8 cellular contexts compared by ENCODE assay signal in genomic region chr7:150778738-150779301, GRCh38. TPM values are rescaled to one million over a fixed set of nuclear protein-coding genes. Genes with fewer than 3 reads are reported as not detected.
A peak's percentile ranks its signal among the peaks of the same experiment; 100 is the strongest.
DNase-seq lines count a peak whose midpoint lies in the region; ATAC-seq and TF ChIP-seq lines count a peak whose summit lies in the region.

No MANE protein-coding gene starts in this region.

- no peak overlapping the region for H3K56ac ChIP-seq in mesendoderm (ENCODE audit: low read length)

- H3K4me1 ChIP-seq in effector memory CD4-positive, alpha-beta T cell (ENCODE audit: control insufficient read depth, insufficient read depth, low read length, poor library complexity, severe bottlenecking), result no peaks in the 10 kb centered on the region
- no peaks in the 10 kb centered on the region for H3K4me1 ChIP-seq in mesendoderm (ENCODE audit: control insufficient read depth, low read depth, low read length)

- no peak overlapping the region for H3K4me3 ChIP-seq in effector memory CD4-positive, alpha-beta T cell (ENCODE audit: insufficient read depth, low read depth, low read length, poor library complexity, severe bottlenecking)
- H3K4me3 ChIP-seq in mesendoderm (ENCODE audit: low read length), result no peak overlapping the region

- no peaks in the 10 kb centered on the region for H3K36me3 ChIP-seq in effector memory CD4-positive, alpha-beta T cell (ENCODE audit: control insufficient read depth, insufficient read depth, low read length)
- no peaks in the 10 kb centered on the region for H3K36me3 ChIP-seq in mesendoderm (ENCODE audit: control insufficient read depth, insufficient read depth, low read length)

- no peak overlapping the region for H3K27ac Mint-ChIP-seq in activated CD8-positive, alpha-beta T cell treated with anti-CD3 and anti-CD28 coated beads for 36 hours

- no peak overlapping the region for H2AK5ac ChIP-seq in mesendoderm (ENCODE audit: low read length)

- ATAC-seq in HG03354 (IDR thresholded peaks at IDR 0.05; ENCODE audit: poor library complexity, severe bottlenecking, unreplicated experiment) (peak; percentile 58), HG02610 (IDR thresholded peaks at IDR 0.05; ENCODE audit: unreplicated experiment) (no peak)
- ATAC-seq in activated CD8-positive, alpha-beta T cell treated with anti-CD3 and anti-CD28 coated beads for 36 hours, result peak; percentile 66

- no peaks in the 10 kb centered on the region for H3K79me2 ChIP-seq in mesendoderm (ENCODE audit: control insufficient read depth, insufficient read depth, low read length)

- TF ChIP-seq CTCF in activated CD8-positive, alpha-beta T cell treated with anti-CD3 and anti-CD28 coated beads for 36 hours (IDR thresholded peaks at IDR 0.05), result peak; percentile 94

- no peak overlapping the region for H2BK15ac ChIP-seq in mesendoderm (replicated peaks; ENCODE audit: low read depth)

- H4K5ac ChIP-seq in mesendoderm (ENCODE audit: low read length), result no peak overlapping the region

- intact Hi-C loops in activated CD8-positive, alpha-beta T cell treated with anti-CD3 and anti-CD28 coated beads for 36 hours (cut with micrococcal nuclease), result no loop called here

- no peaks in the 10 kb centered on the region for H3K9me3 ChIP-seq in effector memory CD4-positive, alpha-beta T cell (ENCODE audit: control insufficient read depth, low read length)

- no peak overlapping the region for H2BK5ac ChIP-seq in mesendoderm (ENCODE audit: low read length)

- CTCF ChIA-PET in activated CD8-positive, alpha-beta T cell treated with anti-CD3 and anti-CD28 coated beads for 36 hours (lab: Charles Lee), result interaction anchor here (0.6 to 1.5 kb wide), 31 partner anchors 8 to 465 kb away, joined by 3 to 16 read pairs (median 4); partner anchors contain the start of gene GIMAP8

- H3K36me3 Mint-ChIP-seq in activated CD8-positive, alpha-beta T cell treated with anti-CD3 and anti-CD28 coated beads for 36 hours (ENCODE audit: low read depth), result peaks cover 1% of the 10 kb centered on the region

- H3K27ac ChIP-seq in effector memory CD4-positive, alpha-beta T cell (ENCODE audit: insufficient read depth, low read length, poor library complexity, severe bottlenecking), result no peak overlapping the region
- no peak overlapping the region for H3K27ac ChIP-seq in mesendoderm (ENCODE audit: low read depth, low read length)

- no peak overlapping the region for H3K23ac ChIP-seq in mesendoderm (ENCODE audit: low read length)

- H3K9ac ChIP-seq in mesendoderm (ENCODE audit: low read length), result no peak overlapping the region

- H3K4ac ChIP-seq in mesendoderm (ENCODE audit: low read depth, low read length), result no peak overlapping the region

- H3K27me3 Mint-ChIP-seq in activated CD8-positive, alpha-beta T cell treated with anti-CD3 and anti-CD28 coated beads for 36 hours, result peaks cover 3% of the 10 kb centered on the region

- peak; percentile 83 for DNase-seq in COLO668 (lab: John Stamatoyannopoulos, UW; ENCODE audit: unreplicated experiment)
- peak; percentile 86 for DNase-seq in NCI-H69 (lab: John Stamatoyannopoulos, UW)
- peak; percentile 85 for DNase-seq in activated CD8-positive, alpha-beta T cell treated with anti-CD3 and anti-CD28 coated beads for 36 hours
- DNase-seq in effector memory CD4-positive, alpha-beta T cell, result peak; percentile 39 to 64 (median 43)
- peak; percentile 72 for DNase-seq in mesendoderm
- peak; percentile 34 to 42 for DNase-seq in stimulated activated CD8-positive, alpha-beta memory T cell treated with anti-CD3 and anti-CD28 coated beads, Interleukin-15, amount 100 ng/mL, for 48 hours (ENCODE audit: low read depth in 2 of 2)

- H3K4me2 ChIP-seq in mesendoderm (ENCODE audit: low read length), result no peak overlapping the region

- H3K4me3 Mint-ChIP-seq in activated CD8-positive, alpha-beta T cell treated with anti-CD3 and anti-CD28 coated beads for 36 hours, result no peak overlapping the region

- H4K8ac ChIP-seq in mesendoderm (ENCODE audit: low read depth, low read length), result no peak overlapping the region

- H3K18ac ChIP-seq in mesendoderm (ENCODE audit: low read length), result no peak overlapping the region

- POLR2A ChIA-PET in activated CD8-positive, alpha-beta T cell treated with anti-CD3 and anti-CD28 coated beads for 36 hours (lab: Charles Lee), result no interaction called here

- H3K79me1 ChIP-seq in mesendoderm (ENCODE audit: low read length), result no peaks in the 10 kb centered on the region

- no peaks in the 10 kb centered on the region for H3K27me3 ChIP-seq in effector memory CD4-positive, alpha-beta T cell (replicated peaks; ENCODE audit: control insufficient read depth, insufficient read depth, low read length, poor library complexity, severe bottlenecking)
- H3K27me3 ChIP-seq in mesendoderm (ENCODE audit: insufficient read depth, low read length, poor library complexity), result no peaks in the 10 kb centered on the region

- no peaks in the 10 kb centered on the region for H3K4me1 Mint-ChIP-seq in activated CD8-positive, alpha-beta T cell treated with anti-CD3 and anti-CD28 coated beads for 36 hours (ENCODE audit: low read depth)

- no peak overlapping the region for H2BK120ac ChIP-seq in mesendoderm (ENCODE audit: low read depth, low read length)

- peaks cover 5% of the 10 kb centered on the region for H3K9me3 Mint-ChIP-seq in activated CD8-positive, alpha-beta T cell treated with anti-CD3 and anti-CD28 coated beads for 36 hours

- WGBS in mesendoderm (ENCODE audit: extremely low coverage, insufficient coverage, low lambda C conversion rate), result no CpG with 5 or more reads among the region's 12 CpGs

RNA-seq across cellular contexts. Expression of gene TMEM176B, which starts 21.3 kb away (rescaled TPM):
- not detected for total RNA-seq in activated CD8-positive, alpha-beta T cell treated with anti-CD3 and anti-CD28 coated beads for 36 hours
- 0.29 TPM for polyA plus RNA-seq in mesendoderm (2013, experiment 1 of 2)
- 0.28 TPM for polyA plus RNA-seq in mesendoderm (2013, experiment 2 of 2)

RNA-seq across cellular contexts. Expression of gene TMEM176A, which starts 21.7 kb away (rescaled TPM):
- not detected for total RNA-seq in activated CD8-positive, alpha-beta T cell treated with anti-CD3 and anti-CD28 coated beads for 36 hours
- 0.25 TPM for polyA plus RNA-seq in mesendoderm (2013, experiment 1 of 2)
- polyA plus RNA-seq in mesendoderm (2013, experiment 2 of 2), result 0.14 TPM

RNA-seq across cellular contexts. Expression of gene GIMAP5, which starts 41.6 kb away (rescaled TPM):
- 10 to 100 TPM; 37.6 to 40.7 TPM for total RNA-seq in activated CD8-positive, alpha-beta T cell treated with anti-CD3 and anti-CD28 coated beads for 36 hours
- not detected for polyA plus RNA-seq in mesendoderm (2013, experiment 1 of 2)
- polyA plus RNA-seq in mesendoderm (2013, experiment 2 of 2), result not detected
